In the genomic region with DNA sequence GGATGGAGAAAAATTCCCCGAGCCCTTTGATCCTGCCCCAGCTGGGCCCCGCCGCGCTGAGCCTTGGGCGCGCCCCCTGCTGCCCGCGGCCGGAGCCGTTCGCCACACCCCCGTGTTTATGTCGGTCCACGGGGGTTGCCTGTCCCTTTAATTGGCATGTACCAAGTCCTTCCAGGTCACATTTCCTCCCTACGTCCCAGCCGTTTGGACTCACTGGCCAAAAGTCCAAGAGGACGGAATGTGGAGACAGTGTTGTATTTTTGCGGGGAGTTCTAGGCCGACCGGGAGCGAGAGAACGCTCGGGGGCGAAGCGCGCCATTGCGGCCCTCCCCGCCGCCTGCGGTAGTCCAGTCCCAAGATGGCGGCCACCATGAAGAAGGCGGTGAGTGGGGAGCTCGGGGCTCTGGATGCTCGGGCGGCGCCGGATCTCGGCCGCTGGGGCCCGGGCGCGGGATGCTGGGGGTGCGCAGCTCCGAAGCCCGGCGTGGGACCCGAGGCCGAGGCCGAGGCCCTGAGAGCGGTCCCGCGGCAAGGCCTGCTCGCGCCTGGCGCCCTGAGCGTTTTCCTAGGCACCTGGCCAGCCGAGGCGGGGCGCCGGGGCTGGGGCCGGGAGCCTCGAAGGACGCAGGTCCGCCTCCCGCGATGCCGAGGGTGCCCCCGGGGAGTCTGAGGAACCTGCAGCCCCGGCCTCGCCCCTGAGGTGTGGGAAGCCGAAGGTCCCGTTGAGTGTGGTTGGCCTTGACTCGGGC, we compare ENCODE assay signal across 8 cellular contexts. TPM values are rescaled to one million over a fixed set of nuclear protein-coding genes. Genes with fewer than 3 reads are reported as not detected.
DNase-seq lines count a peak whose midpoint lies in the region; ATAC-seq and TF ChIP-seq lines count a peak whose summit lies in the region.

A gene with protein sequence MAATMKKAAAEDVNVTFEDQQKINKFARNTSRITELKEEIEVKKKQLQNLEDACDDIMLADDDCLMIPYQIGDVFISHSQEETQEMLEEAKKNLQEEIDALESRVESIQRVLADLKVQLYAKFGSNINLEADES (plus strand): TSS at position 345 of the 749 bp plus-strand sequence. CDS start 14 bp downstream, at position 359.

- no peaks in the 10 kb centered on the region for H3K79me1 ChIP-seq in neuronal stem cell (ENCODE audit: low read depth, low read length)

- H3K4me1 ChIP-seq in foreskin keratinocyte (peaks cover 5% of the 10 kb centered on the region), neuronal stem cell (ENCODE audit: control insufficient read depth in 2 of 2, insufficient read depth in 1 of 2, low read depth in 1 of 2, low read length in 2 of 2) (peaks cover 3 to 5% of the 10 kb centered on the region in 2 donors)

- DNase-seq in GM03348 (ENCODE audit: low spot score): peak; percentile 96
- peak; percentile 92 for DNase-seq in H7
- peak; percentile 92 for DNase-seq in LoVo (ENCODE audit: low spot score)
- peak; percentile 95 for DNase-seq in SHP77 treated with DMSO at 0.1 percent for 48 hours (lab: John Stamatoyannopoulos, UW)
- DNase-seq in activated gamma-delta T cell treated with Interleukin-2 at 50 U/mL for 16 hours: peak; percentile 65
- DNase-seq in foreskin keratinocyte: peak in 1 of 2 donors; percentile 83
- peak; percentile 82 for DNase-seq in neuronal stem cell (ENCODE audit: low spot score)

- peak within 1 kb of the TSS; percentile 38 for H4K91ac ChIP-seq in neuronal stem cell (ENCODE audit: low read depth, low read length, poor library complexity)

- H4K8ac ChIP-seq in neuronal stem cell (ENCODE audit: low read depth, low read length): no peak within 1 kb of the TSS

- H3K4me2 ChIP-seq in neuronal stem cell (ENCODE audit: insufficient read depth, low read length, poor library complexity, severe bottlenecking): peak within 1 kb of the TSS; percentile 71

- H2BK12ac ChIP-seq in neuronal stem cell (ENCODE audit: low read length): no peak within 1 kb of the TSS

- H3K4ac ChIP-seq in neuronal stem cell (ENCODE audit: low read length): no peak within 1 kb of the TSS

- no CpG with 5 or more reads among the region's 73 CpGs for WGBS in neuronal stem cell (ENCODE audit: extremely low coverage in 2 of 2, insufficient read length in 2 of 2, insufficient replicate concordance in 1 of 2), 2 donors

- peak within 1 kb of the TSS; percentile 56 for H3K23ac ChIP-seq in neuronal stem cell (ENCODE audit: low read depth, low read length, poor library complexity)

- no peak within 1 kb of the TSS for H2BK15ac ChIP-seq in neuronal stem cell (ENCODE audit: low read length)

- H3K4me3 ChIP-seq in H7 (ENCODE audit: insufficient read depth, low read depth, low read length): peak within 1 kb of the TSS; percentile 97
- peak within 1 kb of the TSS; percentile 90 to 93 for H3K4me3 ChIP-seq in neuronal stem cell (ENCODE audit: low read length in 2 of 2)

- peak; percentile 94 for ATAC-seq in foreskin keratinocyte

- peaks cover 2% of the 10 kb centered on the region for H3K36me3 ChIP-seq in H7 (replicated peaks; ENCODE audit: control insufficient read depth, insufficient read depth, low read length)
- peaks cover 0 to 26% of the 10 kb centered on the region in 2 donors for H3K36me3 ChIP-seq in neuronal stem cell (replicated peaks in 1 of 2; ENCODE audit: control insufficient read depth in 2 of 2, insufficient read depth in 2 of 2, low read length in 2 of 2)

- peak within 1 kb of the TSS; percentile 100 for H3K18ac ChIP-seq in neuronal stem cell (ENCODE audit: low read length)

- H3K27ac ChIP-seq in foreskin keratinocyte (peak within 1 kb of the TSS; percentile 99), neuronal stem cell (replicated peaks; ENCODE audit: low read length) (peak within 1 kb of the TSS; percentile 87)

- H2AFZ ChIP-seq in neuronal stem cell (ENCODE audit: low read length): peak within 1 kb of the TSS; percentile 97

- H3K9me3 ChIP-seq in neuronal stem cell (replicated peaks in 1 of 2; ENCODE audit: control insufficient read depth in 2 of 2, insufficient read depth in 1 of 2, low read depth in 1 of 2, low read length in 2 of 2): peaks cover 0 to 4% of the 10 kb centered on the region in 2 donors

- TF ChIP-seq CTCF in foreskin keratinocyte (conservative IDR thresholded peaks at IDR 0.05) (peak; percentile 94), subcutaneous adipose tissue (IDR thresholded peaks at IDR 0.05; ENCODE audit: low read depth) (no peak)

- H3K27me3 ChIP-seq in H7 (ENCODE audit: control insufficient read depth, insufficient read depth, low read length) (no peaks in the 10 kb centered on the region), foreskin keratinocyte (no peaks in the 10 kb centered on the region), neuronal stem cell (ENCODE audit: control insufficient read depth in 3 of 3, insufficient read depth in 3 of 3, low read depth in 1 of 3, low read length in 3 of 3) (peaks cover 0 to 5% (median 0%) of the 10 kb centered on the region in 3 experiments)

- peak within 1 kb of the TSS; percentile 94 for H3K9ac ChIP-seq in neuronal stem cell (ENCODE audit: low read depth, low read length, poor library complexity)

- peak within 1 kb of the TSS; percentile 85 for H2AK5ac ChIP-seq in neuronal stem cell (ENCODE audit: low read depth, low read length)

- no peak within 1 kb of the TSS for H3K14ac ChIP-seq in neuronal stem cell (ENCODE audit: low read length)

- H2BK120ac ChIP-seq in neuronal stem cell (ENCODE audit: low read depth, low read length): no peak within 1 kb of the TSS

- peak within 1 kb of the TSS; percentile 97 for H2BK5ac ChIP-seq in neuronal stem cell (ENCODE audit: low read length)

RNA-seq across cellular contexts. Expression of the gene that starts here (rescaled TPM):
- 64.5 and 111 TPM in 2 replicates for total RNA-seq in H7 (2014; rRNA removed; shearing (Covaris generic))
- total RNA-seq in foreskin keratinocyte (49.4 and 53.2 TPM in 2 replicates), subcutaneous adipose tissue (100 to 1,000 TPM in 1 of 4 donors, 10 to 100 TPM in 3; 53.9 to 127 (median 69.5) TPM)
- polyA plus RNA-seq in foreskin keratinocyte: 61.8 and 69.1 TPM in 2 replicates
- polyA plus RNA-seq in neuronal stem cell (2013, experiment 1 of 2): 149 TPM
- polyA plus RNA-seq in neuronal stem cell (2013, experiment 2 of 2): 155 TPM
